Comparison of ENCODE assay signal across 28 cellular contexts in the genomic region with DNA sequence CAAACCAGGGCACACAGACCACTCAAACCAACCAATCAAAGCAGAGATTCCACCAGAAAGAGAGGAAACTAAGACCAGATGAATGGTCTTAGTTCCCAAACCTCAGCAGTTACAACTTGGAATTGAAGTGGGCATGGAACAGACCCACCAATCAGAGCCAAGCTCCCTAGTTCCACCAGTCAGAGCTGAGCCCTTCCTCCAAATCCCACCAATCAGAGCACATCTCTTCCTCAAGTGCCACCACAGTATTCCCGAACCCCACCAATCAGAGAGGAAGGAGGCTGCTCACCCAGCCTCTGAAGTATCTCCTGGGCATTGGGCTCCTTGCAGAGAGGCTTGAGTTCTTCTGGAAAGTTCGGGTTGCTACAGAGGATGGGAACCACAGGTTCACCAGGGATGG. TPM values are rescaled to one million over a fixed set of nuclear protein-coding genes. Genes with fewer than 3 reads are reported as not detected.
"Had no signal": no experiment of that assay in that cellular context is flagged by ENCODE, and none has a peak within 500 bp of the region (broad histone marks: within the 10 kb centered on the region; RNA-seq: fewer than 3 reads in every experiment).

No MANE protein-coding gene starts in this region.

- ATAC-seq: activated naive CD4-positive, alpha-beta T cell treated with anti-CD3 and anti-CD28 coated beads, Interleukin-2, amount 50 U/mL, for 72 hours; activated T-cell treated with anti-CD3 and anti-CD28 coated beads, Interleukin-2, amount 50 U/mL, for 72 hours; effector memory CD8-positive, alpha-beta T cell; heart right ventricle; naive thymus-derived CD8-positive, alpha-beta T cell had no signal

- H3K4me3 ChIP-seq: heart right ventricle, right atrium auricular region had no signal

- H3K27me3 ChIP-seq: heart right ventricle, right atrium auricular region, transverse colon had no signal

- DNase-seq: activated CD4-positive, alpha-beta T cell treated with anti-CD3 and anti-CD28 coated beads for 4 hours; activated CD4-positive, alpha-beta T cell treated with anti-CD3 and anti-CD28 coated beads, Interleukin-2, amount 50 U/mL, for 4 hours; activated CD4-positive, CD25-positive, alpha-beta regulatory T cell; activated naive CD4-positive, alpha-beta T cell; activated T-cell treated with anti-CD3 and anti-CD28 coated beads for 4 hours; activated T-cell treated with anti-CD3 and anti-CD28 coated beads, Interleukin-2, amount 50 U/mL, for 72 hours; effector memory CD8-positive, alpha-beta T cell; foreskin melanocyte; heart right ventricle; midbrain; naive thymus-derived CD8-positive, alpha-beta T cell; occipital lobe; stimulated activated CD4-positive, alpha-beta T cell treated with anti-CD3 and anti-CD28 coated beads, Interleukin-2, amount 100 ng/mL, for 48 hours; stimulated activated naive CD4-positive, alpha-beta T cell treated with Interleukin-2 at 50 U/mL for 16 hours; T-helper 1 cell; transverse colon had no signal

- H3K36me3 ChIP-seq: heart right ventricle, right atrium auricular region, transverse colon had no signal

- H3K27ac ChIP-seq: heart right ventricle, right atrium auricular region had no signal

- FAIRE-seq: colon, endothelial cell of umbilical vein had no signal

RNA-seq across cellular contexts. Expression of a gene that starts 1.4 kb away (rescaled TPM):
- total RNA-seq: activated naive CD4-positive, alpha-beta T cell treated with anti-CD3 and anti-CD28 coated beads, Interleukin-2, amount 50 U/mL, for 72 hours; activated T-cell treated with anti-CD3 and anti-CD28 coated beads, Interleukin-2, amount 50 U/mL, for 72 hours; endothelial cell of umbilical vein; fibroblast of lung; glomerular endothelial cell; heart right ventricle; kidney epithelial cell; lower leg skin; naive thymus-derived CD8-positive, alpha-beta T cell; neural crest cell; occipital lobe; pulmonary artery endothelial cell; right atrium auricular region; temporal lobe had no signal
- polyA plus RNA-seq: endothelial cell of umbilical vein; esophagus; fibroblast of lung; heart right ventricle; naive thymus-derived CD8-positive, alpha-beta T cell had no signal

RNA-seq across cellular contexts. Expression of a gene that starts 9.9 kb away (rescaled TPM):
- total RNA-seq: activated naive CD4-positive, alpha-beta T cell treated with anti-CD3 and anti-CD28 coated beads, Interleukin-2, amount 50 U/mL, for 72 hours; activated T-cell treated with anti-CD3 and anti-CD28 coated beads, Interleukin-2, amount 50 U/mL, for 72 hours; endothelial cell of umbilical vein; fibroblast of lung; glomerular endothelial cell; kidney epithelial cell; naive thymus-derived CD8-positive, alpha-beta T cell; neural crest cell; occipital lobe; pulmonary artery endothelial cell; right atrium auricular region; temporal lobe had no signal
- polyA plus RNA-seq: endothelial cell of umbilical vein; esophagus; fibroblast of lung; heart right ventricle; naive thymus-derived CD8-positive, alpha-beta T cell had no signal
